In genomic region chr16:799948-800833, GRCh38 we compare ENCODE assay signal across 2 cellular contexts.
TF ChIP-seq lines count a peak whose summit lies in the region.

TSS of gene GNG13 (minus strand) at chr16:800734. CDS start at chr16:799077, 1,657 bp downstream.

TF ChIP-seq in endothelial cell of umbilical vein, 7 proteins besides CTCF, POLR2A, EP300 and RAD21 (continued from another document):
- TF ChIP-seq JUN (IDR thresholded peaks at IDR 0.05; ENCODE audit: borderline replicate concordance, insufficient read depth, insufficient read length, low read depth) = no peak
TF ChIP-seq in endothelial cell of umbilical vein: peak in this region for 2.

TF ChIP-seq in HEK293T, 16 proteins besides CTCF, POLR2A, EP300 and RAD21 (continued from another document):
- TF ChIP-seq PKNOX1 (IDR thresholded peaks at IDR 0.05) (no peak), L3MBTL2 (conservative IDR thresholded peaks at IDR 0.05) (no peak), TARDBP (IDR thresholded peaks at IDR 0.05) (no peak), ZNF384 (IDR thresholded peaks at IDR 0.05) (no peak), ARNT (IDR thresholded peaks at IDR 0.05) (no peak), SP1 (IDR thresholded peaks at IDR 0.05) (no peak), FOXA1 (IDR thresholded peaks at IDR 0.05) (no peak), BHLHE40 (IDR thresholded peaks at IDR 0.05; ENCODE audit: borderline replicate concordance) (no peak), FOXK2 (IDR thresholded peaks at IDR 0.05) (no peak), SUZ12 (IDR thresholded peaks at IDR 0.05) (no peak), CTBP1 (IDR thresholded peaks at IDR 0.05; ENCODE audit: borderline replicate concordance) (no peak), FOXM1 (IDR thresholded peaks at IDR 0.05; ENCODE audit: borderline replicate concordance) (no peak)
